In genomic region chr3:153927107-153927506, GRCh38 we compare ENCODE assay signal across 7 cellular contexts.
A peak's percentile ranks its signal among the peaks of the same experiment; 100 is the strongest.
DNase-seq lines count a peak whose midpoint lies in the region; ATAC-seq lines count a peak whose summit lies in the region.

No MANE protein-coding gene starts in this region.

- H3K4me1 Mint-ChIP-seq in CD8-positive, alpha-beta memory T cell: no peaks in the 10 kb centered on the region
- no peaks in the 10 kb centered on the region for H3K4me1 Mint-ChIP-seq in T-cell

- no peaks in the 10 kb centered on the region for H3K9me3 ChIP-seq in CD8-positive, alpha-beta memory T cell (ENCODE audit: low read length)

- H3K4me3 Mint-ChIP-seq in CD8-positive, alpha-beta memory T cell: no peak overlapping the region
- no peak overlapping the region for H3K4me3 Mint-ChIP-seq in T-cell

- ATAC-seq in GM19035 (IDR thresholded peaks at IDR 0.05; ENCODE audit: unreplicated experiment): peak; percentile 63
- ATAC-seq in sciatic nerve: peak; percentile 95
- ATAC-seq in T-cell (replicated peaks in 1 of 4): no peak

- no peaks in the 10 kb centered on the region for H3K4me1 ChIP-seq in CD8-positive, alpha-beta memory T cell (ENCODE audit: insufficient read depth, low read length)

- no peaks in the 10 kb centered on the region for H3K27me3 ChIP-seq in CD8-positive, alpha-beta memory T cell (ENCODE audit: insufficient read depth, low read length, poor library complexity, severe bottlenecking)

- H3K9me3 Mint-ChIP-seq in CD8-positive, alpha-beta memory T cell: no peaks in the 10 kb centered on the region
- no peaks in the 10 kb centered on the region for H3K9me3 Mint-ChIP-seq in T-cell

- no peak overlapping the region for H3K4me3 ChIP-seq in CD8-positive, alpha-beta memory T cell (ENCODE audit: low read length)

- POLR2A ChIA-PET in CD8-positive, alpha-beta memory T cell (lab: Charles Lee): no interaction called here
- POLR2A ChIA-PET in T-cell (lab: Charles Lee): no interaction called here

- intact Hi-C loops in sciatic nerve (cut with DNase I): no loop called here

- peak; percentile 0 for DNase-seq in HuH-7 (ENCODE audit: low spot score)
- peak; percentile 12 for DNase-seq in cerebellar cortex (ENCODE audit: low spot score)
- no peak for DNase-seq in sciatic nerve (ENCODE audit: low spot score)
- no peak for DNase-seq in CD8-positive, alpha-beta memory T cell
- no peak for DNase-seq in NCI-H2107 (lab: John Stamatoyannopoulos, UW)
- DNase-seq in T-cell: no peak

- H3K36me3 Mint-ChIP-seq in CD8-positive, alpha-beta memory T cell: no peaks in the 10 kb centered on the region
- no peaks in the 10 kb centered on the region for H3K36me3 Mint-ChIP-seq in T-cell

- H3K27ac Mint-ChIP-seq in CD8-positive, alpha-beta memory T cell: no peak overlapping the region
- H3K27ac Mint-ChIP-seq in T-cell: no peak overlapping the region

- H3K27ac ChIP-seq in CD8-positive, alpha-beta memory T cell (ENCODE audit: low read depth, low read length): no peak overlapping the region

- H3K36me3 ChIP-seq in CD8-positive, alpha-beta memory T cell (ENCODE audit: insufficient read depth, low read length): no peaks in the 10 kb centered on the region

- CTCF ChIA-PET in CD8-positive, alpha-beta memory T cell (lab: Charles Lee): no interaction called here
- CTCF ChIA-PET in T-cell (lab: Charles Lee): no interaction called here

- peaks cover 0 to 8% of the 10 kb centered on the region in 2 donors for H3K27me3 Mint-ChIP-seq in CD8-positive, alpha-beta memory T cell
- peaks cover 9 to 15% of the 10 kb centered on the region in 2 donors for H3K27me3 Mint-ChIP-seq in T-cell

Comparison
In these comparisons a context has a peak if more than half of its experiments do, and no peak if none do; other contexts are left out.
1. ATAC-seq: peak in GM19035 (single experiment) and sciatic nerve (single experiment); none in T-cell (0 of 4).
2. DNase-seq: peak in HuH-7 (single experiment) and cerebellar cortex (single experiment); none in sciatic nerve (single experiment), CD8-positive, alpha-beta memory T cell (0 of 5), NCI-H2107 (single experiment) and T-cell (0 of 34).